In the genomic region with DNA sequence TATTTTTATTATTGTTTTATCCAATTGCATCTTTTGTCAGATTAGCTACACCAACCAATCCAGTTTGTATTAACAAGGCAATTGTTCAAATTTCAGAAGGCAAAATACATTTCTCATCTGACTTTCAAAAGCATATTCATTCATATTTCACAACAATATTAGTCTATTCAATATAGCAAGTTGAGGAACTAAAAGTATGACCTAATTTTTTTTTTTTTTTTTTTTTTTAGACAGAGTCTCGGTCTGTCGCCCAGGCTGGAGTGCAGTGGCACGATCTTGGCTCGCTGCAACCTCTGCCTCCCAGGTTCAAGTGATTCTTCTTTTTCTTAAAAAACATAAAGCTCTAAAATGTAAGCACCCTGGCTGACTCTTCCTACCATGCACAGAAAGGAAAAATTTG, we compare ENCODE assay signal across 26 cellular contexts. TPM values are rescaled to one million over a fixed set of nuclear protein-coding genes. Genes with fewer than 3 reads are reported as not detected.
DNase-seq lines count a peak whose midpoint lies in the region; ATAC-seq, FAIRE-seq and TF ChIP-seq lines count a peak whose summit lies in the region.
"Had no signal": no experiment of that assay in that cellular context is flagged by ENCODE, and none has a peak within 500 bp of the region (broad histone marks: within the 10 kb centered on the region; RNA-seq: fewer than 3 reads in every experiment).

No MANE protein-coding gene starts in this region.

- no peak overlapping the region for H2AFZ ChIP-seq in GM12878 (ENCODE audit: control insufficient read depth, low read depth, low read length)
- H2AFZ ChIP-seq: PC-9 had no signal

- 74% methylated on average over 4 of the region's 4 CpGs for WGBS in GM12878 (ENCODE audit: insufficient coverage, insufficient replicate concordance, low lambda C conversion rate, missing lambda C conversion rate)
- WGBS in sigmoid colon, 2 donors: 75 to 96% methylated on average over 4 of the region's 4 CpGs

- no peak overlapping the region for H3K27ac ChIP-seq in HEK293 (ENCODE audit: extremely low read depth, low read depth, low read length)
- no peak overlapping the region for H3K27ac ChIP-seq in GM12878 (ENCODE audit: control insufficient read depth, insufficient read depth)
- no peak overlapping the region for H3K27ac ChIP-seq in sigmoid colon
- H3K27ac ChIP-seq: PC-9, SJCRH30 had no signal

- H3K9me3 ChIP-seq in HEK293 (ENCODE audit: control insufficient read depth, insufficient read depth, low read depth, low read length) (no peaks in the 10 kb centered on the region), GM12878 (replicated peaks; ENCODE audit: control insufficient read depth, insufficient read depth, low read length) (no peaks in the 10 kb centered on the region), sigmoid colon (no peaks in the 10 kb centered on the region)
- H3K9me3 ChIP-seq: HAP-1, SJCRH30 had no signal

- no peaks in the 10 kb centered on the region for H4K20me1 ChIP-seq in GM12878 (ENCODE audit: control insufficient read depth, insufficient read depth)

- SMC1A ChIA-PET in GM12878 (lab: Charles Lee; ENCODE audit: uncharacterized antibody, unreplicated experiment): interaction anchor here (0.5 to 3.1 kb wide), 8 partner anchors 9 to 1610 kb away, joined by 3 to 16 read pairs (median 4); partner anchors contain the start of genes COX14 and SMARCD1

- H3K4me3 ChIP-seq in HEK293 (ENCODE audit: low read depth, low read length): no peak overlapping the region
- H3K4me3 ChIP-seq in GM12878: no peak overlapping the region
- H3K4me3 ChIP-seq in sigmoid colon: no peak overlapping the region
- no peak overlapping the region for H3K4me3 ChIP-seq in foreskin fibroblast (ENCODE audit: low read depth in 1 of 2, low read length in 2 of 2)
- H3K4me3 ChIP-seq: HAP-1, PC-9, SJCRH30 had no signal

- CTCF ChIA-PET in activated CD8-positive, alpha-beta memory T cell treated with anti-CD3 and anti-CD28 coated beads, Interleukin-2, amount 10 ng/mL, durations not matched to agents 7 days and 5 days (lab: Charles Lee): interaction anchor here (0.7 to 2.0 kb wide), 3 partner anchors 18 to 457 kb away, joined by 3 to 6 read pairs (median 4); partner anchors contain the start of gene COX14
- CTCF ChIA-PET in HEK293 (lab: Yijun Ruan, JAX) (interaction anchor here (1.0 to 3.0 kb wide), 5 partner anchors 10 to 185 kb away, joined by 3 to 21 read pairs (median 7); partner anchors contain the start of gene COX14), GM12878 (lab: Yijun Ruan, JAX) (interaction anchor here (0.7 to 11.1 kb wide), 7 partner anchors 10 to 185 kb away, joined by 3 to 89 read pairs (median 4); partner anchors contain the start of genes CERS5, COX14 and SMARCD1)

- H3K4me1 Mint-ChIP-seq in activated CD8-positive, alpha-beta memory T cell treated with anti-CD3 and anti-CD28 coated beads, Interleukin-2, amount 10 ng/mL, durations not matched to agents 7 days and 5 days: peaks cover 25% of the 10 kb centered on the region
- peaks cover 36% of the 10 kb centered on the region for H3K4me1 Mint-ChIP-seq in stimulated activated memory B cell treated with anti-CD40 and anti-IgM and Interleukin-4, amounts not matched to agents 10 μg/mL and 1 μg/mL and 100 μg/mL, for 72 hours

- H3K4me2 ChIP-seq in GM12878 (ENCODE audit: control insufficient read depth, insufficient read depth): no peak overlapping the region
- H3K4me2 ChIP-seq: PC-9 had no signal

- DNase-seq in activated CD8-positive, alpha-beta memory T cell treated with anti-CD3 and anti-CD28 coated beads for 24 hours: peak; percentile 7
- DNase-seq in activated CD8-positive, alpha-beta memory T cell treated with anti-CD3 and anti-CD28 coated beads, Interleukin-2, amount 10 ng/mL, durations not matched to agents 7 days and 5 days: no peak
- DNase-seq in GM12878 (ENCODE audit: low read depth, low spot score): no peak
- no peak for DNase-seq in activated CD4-positive, CD25-positive, alpha-beta regulatory T cell (lab: John Stamatoyannopoulos, UW)
- DNase-seq in sigmoid colon: no peak
- no peak for DNase-seq in foreskin fibroblast
- DNase-seq: 8988T; ACHN; CD4-positive, alpha-beta T cell; GOT3; IMR-90; KG1; NCI-H1092; NCI-H1417 treated with DMSO at 0.1 percent for 48 hours; NCI-H187 treated with DMSO at 0.1 percent for 48 hours; NCI-H524; NCI-H748 treated with DMSO at 0.1 percent for 48 hours; PC-9; SJCRH30 had no signal

- TF ChIP-seq CTCF in HEK293 (tag by site-specific recombination; IDR thresholded peaks at IDR 0.05) (no peak), GM12878 (IDR thresholded peaks at IDR 0.05 in 2 of 3, conservative IDR thresholded peaks at IDR 0.05 in 1 of 3; ENCODE audit: control insufficient read depth in 2 of 3, extremely low read depth in 1 of 3, insufficient read depth in 1 of 3, low read depth in 3 of 3, low read length in 3 of 3) (no peak), sigmoid colon (IDR thresholded peaks at IDR 0.05) (no peak), foreskin fibroblast (IDR thresholded peaks at IDR 0.05; ENCODE audit: low read depth, low read length) (no peak)

- intact Hi-C loops in GM12878 (cut with micrococcal nuclease; ENCODE audit: unreplicated experiment): loop anchor here (5.0 kb wide), 1 partner anchor 33 kb away; no protein-coding TSS in a partner anchor
- intact Hi-C loops in sigmoid colon (cut with DNase I): no loop called here

- H3K4me1 ChIP-seq in HEK293 (ENCODE audit: control insufficient read depth, insufficient read depth, low read length) (no peaks in the 10 kb centered on the region), GM12878 (ENCODE audit: control insufficient read depth, insufficient read depth, low read length) (peaks cover 8% of the 10 kb centered on the region; the same call in 1 of the 2 replicates), sigmoid colon (no peaks in the 10 kb centered on the region)
- H3K4me1 ChIP-seq: HAP-1, SJCRH30 had no signal

- peaks cover 35 to 65% of the 10 kb centered on the region in 2 experiments for H3K36me3 ChIP-seq in HEK293 (ENCODE audit: control insufficient read depth in 2 of 2, insufficient read depth in 1 of 2, low read length in 2 of 2)
- peaks cover 11 to 30% of the 10 kb centered on the region in 2 experiments for H3K36me3 ChIP-seq in GM12878 (ENCODE audit: control insufficient read depth in 2 of 2, insufficient read depth in 2 of 2, low read length in 1 of 2)
- H3K36me3 ChIP-seq in sigmoid colon: peaks cover 25 to 100% (median 29%) of the 10 kb centered on the region in 4 donors

- no TSS peak for BruUV-seq in GM12878 (replicated peaks; lab: Mats Ljungman, UMichigan)

- H3K79me2 ChIP-seq in GM12878 (ENCODE audit: control insufficient read depth, insufficient read depth, low read length): no peaks in the 10 kb centered on the region

- H3K27ac Mint-ChIP-seq in activated CD8-positive, alpha-beta memory T cell treated with anti-CD3 and anti-CD28 coated beads, Interleukin-2, amount 10 ng/mL, durations not matched to agents 7 days and 5 days: no peak overlapping the region
- peak overlapping the region; percentile 66 for H3K27ac Mint-ChIP-seq in stimulated activated memory B cell treated with anti-CD40 and anti-IgM and Interleukin-4, amounts not matched to agents 10 μg/mL and 1 μg/mL and 100 μg/mL, for 72 hours
- H3K27ac Mint-ChIP-seq: CD4-positive, alpha-beta T cell had no signal

- in situ Hi-C loops in GM12878 (cut with MboI): no loop called here

- no peak for TF ChIP-seq EP300 in GM12878 (IDR thresholded peaks at IDR 0.05; ENCODE audit: borderline replicate concordance in 1 of 2, control insufficient read depth in 1 of 2, low read depth in 2 of 2, low read length in 2 of 2)
- no peak for TF ChIP-seq EP300 in sigmoid colon (IDR thresholded peaks at IDR 0.05)

- RAD21 ChIA-PET in GM12878 (lab: Charles Lee; ENCODE audit: unreplicated experiment): interaction anchor here (0.8 to 1.4 kb wide), 3 partner anchors 43 to 62 kb away, joined by 3 to 7 read pairs (median 3); no protein-coding TSS in a partner anchor

- FAIRE-seq in GM12878 (lab: Jason Lieb, UNC): no peak
- FAIRE-seq: D721Med had no signal

- no peak for TF ChIP-seq RAD21 in GM12878 (IDR thresholded peaks at IDR 0.05; ENCODE audit: insufficient read depth, low read depth, low read length)

- H3K36me3 Mint-ChIP-seq in activated CD8-positive, alpha-beta memory T cell treated with anti-CD3 and anti-CD28 coated beads, Interleukin-2, amount 10 ng/mL, durations not matched to agents 7 days and 5 days: peaks cover 39% of the 10 kb centered on the region
- peaks cover 67% of the 10 kb centered on the region for H3K36me3 Mint-ChIP-seq in stimulated activated memory B cell treated with anti-CD40 and anti-IgM and Interleukin-4, amounts not matched to agents 10 μg/mL and 1 μg/mL and 100 μg/mL, for 72 hours

- POLR2A ChIA-PET in HEK293 (lab: Yijun Ruan, JAX): interaction anchor here (0.6 to 2.8 kb wide), 3 partner anchors 10 to 17 kb away, joined by 3 to 8 read pairs (median 7); partner anchors contain the start of gene COX14
- POLR2A ChIA-PET in GM12878 (lab: Charles Lee): interaction anchor here (0.6 to 3.7 kb wide), 4 partner anchors 12 to 432 kb away, joined by 3 to 15 read pairs (median 6); partner anchors contain the start of gene COX14

- no peak for ATAC-seq in activated CD8-positive, alpha-beta memory T cell treated with anti-CD3 and anti-CD28 coated beads, Interleukin-2, amount 10 ng/mL, durations not matched to agents 7 days and 5 days
- ATAC-seq in GM12878: peak; percentile 18; the same call in 1 of the 3 replicates
- ATAC-seq in stimulated activated memory B cell treated with anti-CD40 and anti-IgM and Interleukin-4, amounts not matched to agents 10 μg/mL and 1 μg/mL and 100 μg/mL, for 72 hours: no peak
- ATAC-seq: Right ventricle myocardium inferior had no signal

- no peaks in the 10 kb centered on the region for H3K27me3 Mint-ChIP-seq in activated CD8-positive, alpha-beta memory T cell treated with anti-CD3 and anti-CD28 coated beads, Interleukin-2, amount 10 ng/mL, durations not matched to agents 7 days and 5 days
- H3K27me3 Mint-ChIP-seq in stimulated activated memory B cell treated with anti-CD40 and anti-IgM and Interleukin-4, amounts not matched to agents 10 μg/mL and 1 μg/mL and 100 μg/mL, for 72 hours: no peaks in the 10 kb centered on the region
- H3K27me3 Mint-ChIP-seq: CD4-positive, alpha-beta T cell had no signal

- no peak overlapping the region for H3K4me3 Mint-ChIP-seq in activated CD8-positive, alpha-beta memory T cell treated with anti-CD3 and anti-CD28 coated beads, Interleukin-2, amount 10 ng/mL, durations not matched to agents 7 days and 5 days
- H3K4me3 Mint-ChIP-seq in stimulated activated memory B cell treated with anti-CD40 and anti-IgM and Interleukin-4, amounts not matched to agents 10 μg/mL and 1 μg/mL and 100 μg/mL, for 72 hours: no peak overlapping the region
- H3K4me3 Mint-ChIP-seq: CD4-positive, alpha-beta T cell had no signal

- no peak overlapping the region for H3K9ac ChIP-seq in GM12878 (ENCODE audit: control insufficient read depth, insufficient read depth, low read length)

- TF ChIP-seq POLR2A in GM12878 (IDR thresholded peaks at IDR 0.05; ENCODE audit: low read depth, low read length) (no peak), sigmoid colon (IDR thresholded peaks at IDR 0.05) (no peak)

- no peaks in the 10 kb centered on the region for H3K27me3 ChIP-seq in GM12878 (replicated peaks in 1 of 2; ENCODE audit: control insufficient read depth in 2 of 2, insufficient read depth in 2 of 2, low read length in 1 of 2)
- no peaks in the 10 kb centered on the region for H3K27me3 ChIP-seq in sigmoid colon
- H3K27me3 ChIP-seq: SJCRH30 had no signal

- H3K9me3 Mint-ChIP-seq in activated CD8-positive, alpha-beta memory T cell treated with anti-CD3 and anti-CD28 coated beads, Interleukin-2, amount 10 ng/mL, durations not matched to agents 7 days and 5 days (ENCODE audit: low read depth): no peaks in the 10 kb centered on the region
- H3K9me3 Mint-ChIP-seq in stimulated activated memory B cell treated with anti-CD40 and anti-IgM and Interleukin-4, amounts not matched to agents 10 μg/mL and 1 μg/mL and 100 μg/mL, for 72 hours: no peaks in the 10 kb centered on the region
- H3K9me3 Mint-ChIP-seq: CD4-positive, alpha-beta T cell had no signal

RNA-seq across cellular contexts. Expression of gene COX14, which starts 17.3 kb away (rescaled TPM):
- 10 to 100 TPM; 55.1 to 64.5 TPM for total RNA-seq in activated CD8-positive, alpha-beta memory T cell treated with anti-CD3 and anti-CD28 coated beads, Interleukin-2, amount 10 ng/mL, durations not matched to agents 7 days and 5 days
- 6.5 and 7.3 TPM in 2 replicates for total RNA-seq in GM12878 (2013; cell fraction: nucleolus; rRNA removed)
- total RNA-seq in GM12878 (2014; rRNA removed): 73.1 and 82.0 TPM in 2 replicates
- total RNA-seq in GM12878 (2014; rRNA removed; fragmentation: Illumina TruSeq; extraction: Trizol): 44.6 and 45.3 TPM in 2 replicates
- total RNA-seq in GM12878 (2021): 56.1 and 58.0 TPM in 2 replicates
- 77.7 TPM for polyA plus RNA-seq in GM12878 (2011; ENCODE audit: low read depth)
- polyA plus RNA-seq in GM12878 (2011; rRNA removed): 97.8 and 140 TPM in 2 replicates
- polyA plus RNA-seq in GM12878 (2011; cell fraction: cytosol; rRNA removed): 154 and 175 TPM in 2 replicates
- 44.1 and 56.7 TPM in 2 replicates for polyA plus RNA-seq in GM12878 (2011; cell fraction: nucleus; rRNA removed)
- 61.5 and 76.0 TPM in 2 replicates for polyA plus RNA-seq in GM12878 (2012)
- polyA plus RNA-seq in GM12878 (2014; fragmentation: Illumina TruSeq; extraction: Trizol): 37.6 and 51.7 TPM in 2 replicates
- polyA plus RNA-seq in GM12878 (2014; fragmentation: Nextera tagmentation; extraction: Ambion mirVana): 100 to 1,000 TPM; 323 to 361 TPM
- polyA plus RNA-seq in GM12878 (2014; rRNA removed): 99.8 and 109 TPM in 2 replicates
- 100 to 1,000 TPM; 181 to 187 TPM for polyA plus RNA-seq in GM12878 (2016; fragmentation: Nextera tagmentation; extraction: Ambion mirVana)
- 34.3 and 45.1 TPM in 2 replicates for polyA minus RNA-seq in GM12878 (2011; rRNA and poly(A)+ RNA removed)
- 9.5 and 17.9 TPM in 2 replicates for polyA minus RNA-seq in GM12878 (2011; cell fraction: cytosol; rRNA and poly(A)+ RNA removed)
- 9.9 and 23.6 TPM in 2 replicates for polyA minus RNA-seq in GM12878 (2011; cell fraction: nucleus; rRNA and poly(A)+ RNA removed)
- 100 to 1,000 TPM in 1 of 4 donors, 10 to 100 TPM in 3; 87.8 to 179 (median 93.8) TPM for total RNA-seq in sigmoid colon
- polyA plus RNA-seq in sigmoid colon: 100 to 1,000 TPM; 124 to 266 (median 187) TPM

RNA-seq across cellular contexts. Expression of gene GPD1, which starts 25.5 kb away (rescaled TPM):
- total RNA-seq in activated CD8-positive, alpha-beta memory T cell treated with anti-CD3 and anti-CD28 coated beads, Interleukin-2, amount 10 ng/mL, durations not matched to agents 7 days and 5 days: under 1 TPM in 1 of 2 experiments, not detected in 1; 0.30 TPM
- 0.76 and 1.9 TPM in 2 replicates for total RNA-seq in GM12878 (2013; cell fraction: nucleolus; rRNA removed)
- total RNA-seq in GM12878 (2014; rRNA removed): 0.11 and 0.23 TPM in 2 replicates
- total RNA-seq in GM12878 (2014; rRNA removed; fragmentation: Illumina TruSeq; extraction: Trizol): 0.05 and 0.22 TPM in 2 replicates
- 0.19 and 0.26 TPM in 2 replicates for total RNA-seq in GM12878 (2021)
- polyA plus RNA-seq in GM12878 (2011; ENCODE audit: low read depth): 0.17 TPM
- 0.23 and 0.61 TPM in 2 replicates for polyA plus RNA-seq in GM12878 (2011; rRNA removed)
- polyA plus RNA-seq in GM12878 (2011; cell fraction: cytosol; rRNA removed): 0.24 and 0.52 TPM in 2 replicates
- 1.7 and 2.5 TPM in 2 replicates for polyA plus RNA-seq in GM12878 (2011; cell fraction: nucleus; rRNA removed)
- 0.29 and 0.30 TPM in 2 replicates for polyA plus RNA-seq in GM12878 (2012)
- polyA plus RNA-seq in GM12878 (2014; fragmentation: Illumina TruSeq; extraction: Trizol): 0.13 and 0.49 TPM in 2 replicates
- under 1 TPM in 1 of 2 experiments, not detected in 1; 0.04 TPM for polyA plus RNA-seq in GM12878 (2014; fragmentation: Nextera tagmentation; extraction: Ambion mirVana)
- polyA plus RNA-seq in GM12878 (2014; rRNA removed): 0.27 and 0.63 TPM in 2 replicates
- under 1 TPM; 0.30 to 0.48 TPM for polyA plus RNA-seq in GM12878 (2016; fragmentation: Nextera tagmentation; extraction: Ambion mirVana)
- polyA minus RNA-seq in GM12878 (2011; rRNA and poly(A)+ RNA removed): 0.37 and 0.62 TPM in 2 replicates
- polyA minus RNA-seq in GM12878 (2011; cell fraction: cytosol; rRNA and poly(A)+ RNA removed): not detected in 2 replicates
- 0.60 and 1.4 TPM in 2 replicates for polyA minus RNA-seq in GM12878 (2011; cell fraction: nucleus; rRNA and poly(A)+ RNA removed)
- 10 to 100 TPM in 1 of 4 donors, 1 to 10 TPM in 1, under 1 TPM in 2; 0.55 to 59.6 (median 1.5) TPM for total RNA-seq in sigmoid colon
- polyA plus RNA-seq in sigmoid colon: 10 to 100 TPM in 1 of 3 donors, 1 to 10 TPM in 2; 3.0 to 19.8 (median 3.6) TPM
- total RNA-seq: G401, RPMI7951 had no signal

RNA-seq across cellular contexts. Expression of gene CERS5, which starts 37.9 kb away (rescaled TPM):
- total RNA-seq in activated CD8-positive, alpha-beta memory T cell treated with anti-CD3 and anti-CD28 coated beads, Interleukin-2, amount 10 ng/mL, durations not matched to agents 7 days and 5 days: 10 to 100 TPM; 55.0 to 56.3 TPM
- 74.0 and 78.3 TPM in 2 replicates for total RNA-seq in GM12878 (2013; cell fraction: nucleolus; rRNA removed)
- total RNA-seq in GM12878 (2014; rRNA removed) (29.8 and 33.7 TPM in 2 replicates), GM12878 (2014; rRNA removed; fragmentation: Illumina TruSeq; extraction: Trizol) (20.7 and 25.4 TPM in 2 replicates), GM12878 (2021) (29.8 and 33.8 TPM in 2 replicates), sigmoid colon (10 to 100 TPM; 21.7 to 29.1 (median 23.3) TPM)
- polyA plus RNA-seq in GM12878 (2011; ENCODE audit: low read depth): 28.1 TPM
- polyA plus RNA-seq in GM12878 (2011; rRNA removed) (45.7 and 50.1 TPM in 2 replicates), GM12878 (2014; fragmentation: Illumina TruSeq; extraction: Trizol) (26.5 and 36.3 TPM in 2 replicates), GM12878 (2014; fragmentation: Nextera tagmentation; extraction: Ambion mirVana) (10 to 100 TPM in 1 of 2 experiments, 1 to 10 TPM in 1; 6.8 to 12.2 TPM), GM12878 (2014; rRNA removed) (29.1 and 35.9 TPM in 2 replicates), GM12878 (2016; fragmentation: Nextera tagmentation; extraction: Ambion mirVana) (10 to 100 TPM; 43.8 to 44.4 TPM), sigmoid colon (10 to 100 TPM in 1 of 3 donors, 1 to 10 TPM in 2; 4.8 to 25.9 (median 5.3) TPM)
- 36.7 and 48.3 TPM in 2 replicates for polyA plus RNA-seq in GM12878 (2011; cell fraction: cytosol; rRNA removed)
- 50.5 and 54.8 TPM in 2 replicates for polyA plus RNA-seq in GM12878 (2011; cell fraction: nucleus; rRNA removed)
- 21.7 and 27.5 TPM in 2 replicates for polyA plus RNA-seq in GM12878 (2012)
- polyA minus RNA-seq in GM12878 (2011; rRNA and poly(A)+ RNA removed): 63.1 and 77.6 TPM in 2 replicates
- 14.2 and 23.8 TPM in 2 replicates for polyA minus RNA-seq in GM12878 (2011; cell fraction: cytosol; rRNA and poly(A)+ RNA removed)
- 23.0 and 31.8 TPM in 2 replicates for polyA minus RNA-seq in GM12878 (2011; cell fraction: nucleus; rRNA and poly(A)+ RNA removed)

RNA-seq across cellular contexts. Expression of gene SMARCD1, which starts 44.2 kb away (rescaled TPM):
- total RNA-seq in activated CD8-positive, alpha-beta memory T cell treated with anti-CD3 and anti-CD28 coated beads, Interleukin-2, amount 10 ng/mL, durations not matched to agents 7 days and 5 days: 10 to 100 TPM; 62.0 to 80.8 TPM
- 61.2 and 62.7 TPM in 2 replicates for total RNA-seq in GM12878 (2013; cell fraction: nucleolus; rRNA removed)
- total RNA-seq in GM12878 (2014; rRNA removed) (83.2 and 90.4 TPM in 2 replicates), GM12878 (2014; rRNA removed; fragmentation: Illumina TruSeq; extraction: Trizol) (46.6 and 51.7 TPM in 2 replicates), GM12878 (2021) (78.7 and 90.1 TPM in 2 replicates), sigmoid colon (10 to 100 TPM; 22.4 to 64.8 (median 39.2) TPM)
- 36.1 TPM for polyA plus RNA-seq in GM12878 (2011; ENCODE audit: low read depth)
- polyA plus RNA-seq in GM12878 (2011; rRNA removed) (38.7 and 67.2 TPM in 2 replicates), GM12878 (2014; fragmentation: Illumina TruSeq; extraction: Trizol) (92.4 and 96.2 TPM in 2 replicates), GM12878 (2014; fragmentation: Nextera tagmentation; extraction: Ambion mirVana) (1 to 10 TPM; 1.4 to 2.9 TPM), GM12878 (2014; rRNA removed) (66.1 and 97.4 TPM in 2 replicates), GM12878 (2016; fragmentation: Nextera tagmentation; extraction: Ambion mirVana) (10 to 100 TPM; 12.6 to 13.4 TPM), sigmoid colon (10 to 100 TPM; 16.0 to 26.4 (median 24.1) TPM)
- polyA plus RNA-seq in GM12878 (2011; cell fraction: cytosol; rRNA removed): 62.2 and 64.3 TPM in 2 replicates
- polyA plus RNA-seq in GM12878 (2011; cell fraction: nucleus; rRNA removed): 90.5 and 98.2 TPM in 2 replicates
- polyA plus RNA-seq in GM12878 (2012): 38.5 and 44.3 TPM in 2 replicates
- 62.7 and 66.1 TPM in 2 replicates for polyA minus RNA-seq in GM12878 (2011; rRNA and poly(A)+ RNA removed)
- 36.5 and 40.9 TPM in 2 replicates for polyA minus RNA-seq in GM12878 (2011; cell fraction: cytosol; rRNA and poly(A)+ RNA removed)
- 26.4 and 43.6 TPM in 2 replicates for polyA minus RNA-seq in GM12878 (2011; cell fraction: nucleus; rRNA and poly(A)+ RNA removed)
